In genomic region chrX:8738588-8739189, GRCh38 we compare ENCODE assay signal across 9 cellular contexts. TPM values are rescaled to one million over a fixed set of nuclear protein-coding genes. Genes with fewer than 3 reads are reported as not detected.
A peak's percentile ranks its signal among the peaks of the same experiment; 100 is the strongest.
DNase-seq lines count a peak whose midpoint lies in the region; ATAC-seq and TF ChIP-seq lines count a peak whose summit lies in the region.
"Had no signal": no experiment of that assay in that cellular context is flagged by ENCODE, and none has a peak within 500 bp of the region (broad histone marks: within the 10 kb centered on the region; RNA-seq: fewer than 3 reads in every experiment).

No MANE protein-coding gene starts in this region.

- H3K4me1 Mint-ChIP-seq in activated CD4-positive, alpha-beta memory T cell treated with anti-CD3 and anti-CD28 coated beads, Interleukin-2, amount 10 ng/mL, durations not matched to agents 7 days and 5 days = no peaks in the 10 kb centered on the region

- TF ChIP-seq CTCF in GM10266 (IDR thresholded peaks at IDR 0.05; ENCODE audit: control insufficient read depth, insufficient read depth, low read depth, missing control alignments) = peak; percentile 48
- TF ChIP-seq CTCF in right atrium auricular region (IDR thresholded peaks at IDR 0.05) = peak; percentile 49 to 73

- in situ Hi-C loops in ACHN (cut with HindIII; ENCODE audit: low pct_ligation_motif_present, low pct_unique_long_range_greater_than_20kb, low sequenced_read_pairs) = no loop called here

- POLR2A ChIA-PET in activated CD4-positive, alpha-beta memory T cell treated with anti-CD3 and anti-CD28 coated beads, Interleukin-2, amount 10 ng/mL, durations not matched to agents 7 days and 5 days (lab: Charles Lee) = no interaction called here

- DNase-seq in ACHN (peak; percentile 37), GM10266 (ENCODE audit: extremely low spot score) (no peak), NCI-H2107 (lab: John Stamatoyannopoulos, UW) (peak; percentile 14), right atrium auricular region (ENCODE audit: low spot score) (no peak), HuH-7.5 (ENCODE audit: low spot score) (no peak)
- DNase-seq in activated CD4-positive, alpha-beta memory T cell treated with anti-CD3 and anti-CD28 coated beads, Interleukin-2, amount 10 ng/mL, durations not matched to agents 7 days and 5 days = peak; percentile 21
- peak; percentile 9 for DNase-seq in stimulated activated CD4-positive, alpha-beta T cell treated with anti-CD3 and anti-CD28 coated beads, Interleukin-4, amount 100 ng/mL, for 24 hours

- no peaks in the 10 kb centered on the region for H3K4me1 ChIP-seq in right atrium auricular region

- CTCF ChIA-PET in activated CD4-positive, alpha-beta memory T cell treated with anti-CD3 and anti-CD28 coated beads, Interleukin-2, amount 10 ng/mL, durations not matched to agents 7 days and 5 days (lab: Charles Lee) = interaction anchor here (0.6 to 1.8 kb wide), 4 partner anchors 9 to 746 kb away, joined by 3 to 4 read pairs (median 3); no protein-coding TSS in a partner anchor

- H3K27ac ChIP-seq in right atrium auricular region = no peak overlapping the region

- H3K36me3 ChIP-seq in right atrium auricular region = no peaks in the 10 kb centered on the region

- no peak overlapping the region for H3K4me3 ChIP-seq in right atrium auricular region

- no peaks in the 10 kb centered on the region for H3K36me3 Mint-ChIP-seq in activated CD4-positive, alpha-beta memory T cell treated with anti-CD3 and anti-CD28 coated beads, Interleukin-2, amount 10 ng/mL, durations not matched to agents 7 days and 5 days (ENCODE audit: low read depth)

- no peaks in the 10 kb centered on the region for H3K9me3 ChIP-seq in right atrium auricular region

- no peak overlapping the region for H3K4me3 Mint-ChIP-seq in activated CD4-positive, alpha-beta memory T cell treated with anti-CD3 and anti-CD28 coated beads, Interleukin-2, amount 10 ng/mL, durations not matched to agents 7 days and 5 days
- H3K4me3 Mint-ChIP-seq: dendritic cell treated with granulocyte-macrophage colony-stimulating factor and Interleukin-4, amounts not matched to agents 40 ng/mL and 50 ng/mL, for 4 days had no signal

- H3K27me3 ChIP-seq in right atrium auricular region = no peaks in the 10 kb centered on the region

- H3K27ac Mint-ChIP-seq in activated CD4-positive, alpha-beta memory T cell treated with anti-CD3 and anti-CD28 coated beads, Interleukin-2, amount 10 ng/mL, durations not matched to agents 7 days and 5 days = no peak overlapping the region
- H3K27ac Mint-ChIP-seq: dendritic cell treated with granulocyte-macrophage colony-stimulating factor and Interleukin-4, amounts not matched to agents 40 ng/mL and 50 ng/mL, for 4 days had no signal

- no peaks in the 10 kb centered on the region for H3K9me3 Mint-ChIP-seq in activated CD4-positive, alpha-beta memory T cell treated with anti-CD3 and anti-CD28 coated beads, Interleukin-2, amount 10 ng/mL, durations not matched to agents 7 days and 5 days
- H3K9me3 Mint-ChIP-seq: dendritic cell treated with granulocyte-macrophage colony-stimulating factor and Interleukin-4, amounts not matched to agents 40 ng/mL and 50 ng/mL, for 4 days had no signal

- ATAC-seq in HG03460 (IDR thresholded peaks at IDR 0.05; ENCODE audit: unreplicated experiment) = no peak

- peaks cover 9% of the 10 kb centered on the region for H3K27me3 Mint-ChIP-seq in activated CD4-positive, alpha-beta memory T cell treated with anti-CD3 and anti-CD28 coated beads, Interleukin-2, amount 10 ng/mL, durations not matched to agents 7 days and 5 days

RNA-seq across cellular contexts. Expression of gene ANOS1, which starts 6.8 kb away (rescaled TPM):
- total RNA-seq in activated CD4-positive, alpha-beta memory T cell treated with anti-CD3 and anti-CD28 coated beads, Interleukin-2, amount 10 ng/mL, durations not matched to agents 7 days and 5 days = not detected
- total RNA-seq in right atrium auricular region = 1 to 10 TPM; 3.6 to 6.0 TPM

Comparison
In these comparisons a context has a peak if more than half of its experiments do, and no peak if none do; other contexts are left out.
1. DNase-seq: peak in ACHN (single experiment), NCI-H2107 (single experiment), activated CD4-positive, alpha-beta memory T cell treated with anti-CD3 and anti-CD28 coated beads, Interleukin-2, amount 10 ng/mL, durations not matched to agents 7 days and 5 days (single experiment) and stimulated activated CD4-positive, alpha-beta T cell treated with anti-CD3 and anti-CD28 coated beads, Interleukin-4, amount 100 ng/mL, for 24 hours (single experiment); none in GM10266 (single experiment), right atrium auricular region (single experiment) and HuH-7.5 (single experiment).
2. RNA of gene ANOS1, which starts 6.8 kb away (total RNA-seq): 3.6 to 6.0 TPM in right atrium auricular region; not detected in activated CD4-positive, alpha-beta memory T cell treated with anti-CD3 and anti-CD28 coated beads, Interleukin-2, amount 10 ng/mL, durations not matched to agents 7 days and 5 days; every median in the first group is over 4 times any median in the second.